Comparison of ENCODE assay signal across 1 cellular context in genomic region chr5:55575815-55576583, GRCh38.
A peak's percentile ranks its signal among the peaks of the same experiment; 100 is the strongest.
TF ChIP-seq lines count a peak whose summit lies in the region.

No MANE protein-coding gene starts in this region.

TF ChIP-seq in A549, 52 proteins besides CTCF, POLR2A, EP300 and RAD21 (continued from another document):
- TF ChIP-seq BCL3 (IDR thresholded peaks at IDR 0.05): peak; percentile 61; the same call in 2 of the 3 replicates
